26 cellular contexts compared by ENCODE assay signal in genomic region chr20:32697608-32698007, GRCh38. TPM values are rescaled to one million over a fixed set of nuclear protein-coding genes. Genes with fewer than 3 reads are reported as not detected.
"Had no signal": no experiment of that assay in that cellular context is flagged by ENCODE, and none has a peak within 500 bp of the region (broad histone marks: within the 10 kb centered on the region; RNA-seq: fewer than 3 reads in every experiment).

No MANE protein-coding gene starts in this region.

- H3K27me3 Mint-ChIP-seq: brain had no signal

- H3K4me1 ChIP-seq: left ventricle myocardium inferior, tibial artery, uterus had no signal

- ATAC-seq: stimulated activated naive CD8-positive, alpha-beta T cell treated with anti-CD3 and anti-CD28 coated beads, Interleukin-15, Interleukin-2, amounts not matched to agents 100 U/mL and 50 U/mL, for 24 hours had no signal

- DNase-seq: activated CD4-positive, alpha-beta T cell treated with anti-CD3 and anti-CD28 coated beads, Interleukin-2, amount 50 U/mL, for 4 hours; activated naive CD4-positive, alpha-beta T cell treated with Interleukin-2 at 50 U/mL for 16 hours; activated T-cell treated with anti-CD3 and anti-CD28 coated beads for 4 hours; anterior cingulate cortex; central memory CD4-positive, alpha-beta T cell; erythroblast; head of caudate nucleus; left ventricle myocardium inferior; mammary epithelial cell; midbrain; nephron progenitor cell; occipital lobe; retina; stimulated activated CD4-positive, alpha-beta T cell treated with anti-CD3 and anti-CD28 coated beads, Interleukin-12 subunit alpha, Interleukin-12 subunit beta, amount 100 ng/mL, for 4 hours; stimulated activated CD4-positive, alpha-beta T cell treated with anti-CD3 and anti-CD28 coated beads, Interleukin-1b, Interleukin-23, amount 100 ng/mL, for 48 hours; stimulated activated naive CD8-positive, alpha-beta T cell treated with anti-CD3 and anti-CD28 coated beads, Interleukin-15, Interleukin-2, amounts not matched to agents 100 U/mL and 50 U/mL, for 24 hours; T-helper 2 cell; tibial artery; uterus; WERI-Rb-1 had no signal

- H3K27me3 ChIP-seq: tibial artery, uterus had no signal

- H3K27ac Mint-ChIP-seq: activated T-helper 2 cell treated with anti-CD3 and anti-CD28 coated beads, Interferon-gamma antibody, Interleukin-2, Interleukin-4, amounts not matched to agents 10 μg/mL and 5 μg/mL and 100 μg/mL, durations not matched to agents 14 hours and 24 hours and 36 hours; brain; nephron progenitor cell had no signal

- H3K4me1 Mint-ChIP-seq: brain had no signal

- H3K27ac ChIP-seq: coronary artery, left ventricle myocardium inferior, tibial artery, uterus, WERI-Rb-1 had no signal

- H3K4me3 ChIP-seq: coronary artery, left ventricle myocardium inferior, tibial artery, uterus had no signal

- H3K36me3 ChIP-seq: uterus, WERI-Rb-1 had no signal

- H3K4me3 Mint-ChIP-seq: brain, nephron progenitor cell had no signal

- FAIRE-seq: endometrium, frontal cortex had no signal

- H3K9me3 ChIP-seq: left ventricle myocardium inferior, tibial artery, uterus had no signal

- H3K9me3 Mint-ChIP-seq: activated T-helper 2 cell treated with anti-CD3 and anti-CD28 coated beads, Interferon-gamma antibody, Interleukin-2, Interleukin-4, amounts not matched to agents 10 μg/mL and 5 μg/mL and 100 μg/mL, durations not matched to agents 14 hours and 24 hours and 36 hours; brain; nephron progenitor cell had no signal

RNA-seq across cellular contexts. Expression of gene C20orf203, which starts 23.9 kb away (rescaled TPM):
- total RNA-seq: kidney epithelial cell, left ventricle myocardium inferior, mammary epithelial cell had no signal
- polyA plus RNA-seq: mammary epithelial cell had no signal
